17 cellular contexts compared by ENCODE assay signal in genomic region chr12:65192963-65193516, GRCh38. TPM values are rescaled to one million over a fixed set of nuclear protein-coding genes. Genes with fewer than 3 reads are reported as not detected.
A peak's percentile ranks its signal among the peaks of the same experiment; 100 is the strongest.
DNase-seq lines count a peak whose midpoint lies in the region; ATAC-seq, FAIRE-seq and TF ChIP-seq lines count a peak whose summit lies in the region.
"Had no signal": no experiment of that assay in that cellular context is flagged by ENCODE, and none has a peak within 500 bp of the region (broad histone marks: within the 10 kb centered on the region; RNA-seq: fewer than 3 reads in every experiment).

No MANE protein-coding gene starts in this region.

- 21% methylated on average over 9 of the region's 9 CpGs for WGBS in K562 (ENCODE audit: insufficient coverage, low coverage, missing lambda C conversion rate)

- H3K27me3 ChIP-seq in K562 (ENCODE audit: control insufficient read depth in 2 of 2, insufficient read depth in 2 of 2, low read length in 2 of 2), result no peaks in the 10 kb centered on the region
- H3K27me3 ChIP-seq: gastrocnemius medialis, SJCRH30 had no signal

- DNase-seq in stimulated activated naive CD8-positive, alpha-beta T cell treated with anti-CD3 and anti-CD28 coated beads, Interleukin-15, Interleukin-2, amounts not matched to agents 100 U/mL and 50 U/mL, for 24 hours, result no peak
- DNase-seq in NAMALWA (ENCODE audit: low spot score) (peak; percentile 47), K562 (ENCODE audit: extremely low read depth in 1 of 4, low spot score in 3 of 4) (peak in 1 of 4 experiments; percentile 65), Kasumi-1 (lab: John Stamatoyannopoulos, UW) (no peak), HuH-7.5 (ENCODE audit: low spot score) (no peak)
- DNase-seq: activated CD8-positive, alpha-beta memory T cell treated with anti-CD3 and anti-CD28 coated beads, Interleukin-2, amount 10 ng/mL, durations not matched to agents 7 days and 5 days; activated naive CD4-positive, alpha-beta T cell treated with anti-CD3 and anti-CD28 coated beads, Interleukin-2, amount 50 U/mL, for 16 hours; DMS79; gastrocnemius medialis; islet precursor cell; NCI-H2171 treated with DMSO at 0.1 percent for 48 hours had no signal

- no peak overlapping the region for H3K4me3 ChIP-seq in K562
- H3K4me3 ChIP-seq: gastrocnemius medialis, SJCRH30, thoracic aorta had no signal

- peak; percentile 86 for FAIRE-seq in K562 (lab: Jason Lieb, UNC)

- in situ Hi-C loops in K562 (cut with MboI), result no loop called here

- POLR2A ChIA-PET in K562 (lab: Yijun Ruan, JAX), result interaction anchor here (1.3 kb wide), 1 partner anchor 12 kb away, joined by 6 read pairs; no protein-coding TSS in a partner anchor

- TF ChIP-seq POLR2A in K562 (conservative IDR thresholded peaks at IDR 0.05), result no peak

- no peaks in the 10 kb centered on the region; the same call in 2 of the 3 replicates for H3K36me3 ChIP-seq in K562 (ENCODE audit: control insufficient read depth, insufficient read depth, low read length)
- H3K36me3 ChIP-seq: gastrocnemius medialis, thoracic aorta had no signal

- H4K20me1 ChIP-seq in K562 (replicated peaks; ENCODE audit: control insufficient read depth, insufficient read depth, low read length), result peaks cover 9% of the 10 kb centered on the region; the same call in 1 of the 2 replicates

- TF ChIP-seq EP300 in K562 (IDR thresholded peaks at IDR 0.05; ENCODE audit: low read length), result no peak

- peaks cover 7% of the 10 kb centered on the region for H3K9me1 ChIP-seq in K562 (ENCODE audit: control insufficient read depth, insufficient read depth, low read length)

- no peak for ATAC-seq in stimulated activated naive CD8-positive, alpha-beta T cell treated with anti-CD3 and anti-CD28 coated beads, Interleukin-15, Interleukin-2, amounts not matched to agents 100 U/mL and 50 U/mL, for 24 hours
- ATAC-seq in K562 (peak; percentile 62), HG03432 (IDR thresholded peaks at IDR 0.05; ENCODE audit: unreplicated experiment) (no peak), GM18868 (IDR thresholded peaks at IDR 0.05; ENCODE audit: unreplicated experiment) (no peak)
- ATAC-seq: activated CD8-positive, alpha-beta memory T cell treated with anti-CD3 and anti-CD28 coated beads, Interleukin-2, amount 10 ng/mL, durations not matched to agents 7 days and 5 days; gastrocnemius medialis had no signal

- H3K4me2 ChIP-seq in K562 (ENCODE audit: insufficient read depth, low read length), result no peak overlapping the region

- H3K4me1 Mint-ChIP-seq in stimulated activated naive CD8-positive, alpha-beta T cell treated with anti-CD3 and anti-CD28 coated beads, Interleukin-15, Interleukin-2, amounts not matched to agents 100 ng/mL and 50 ng/mL, for 24 hours (ENCODE audit: low read depth), result peaks cover 87% of the 10 kb centered on the region

- TF ChIP-seq CTCF in K562 (IDR thresholded peaks at IDR 0.05 in 2 of 3, conservative IDR thresholded peaks at IDR 0.05 in 1 of 3; ENCODE audit: insufficient read depth in 2 of 3, low read depth in 1 of 3, low read length in 3 of 3), result no peak

- H3K36me3 Mint-ChIP-seq in stimulated activated naive CD8-positive, alpha-beta T cell treated with anti-CD3 and anti-CD28 coated beads, Interleukin-15, Interleukin-2, amounts not matched to agents 100 ng/mL and 50 ng/mL, for 24 hours (ENCODE audit: low read depth), result peaks cover 71% of the 10 kb centered on the region

- peak overlapping the region; percentile 46 for H3K27ac Mint-ChIP-seq in stimulated activated naive CD8-positive, alpha-beta T cell treated with anti-CD3 and anti-CD28 coated beads, Interleukin-15, Interleukin-2, amounts not matched to agents 100 ng/mL and 50 ng/mL, for 24 hours
- H3K27ac Mint-ChIP-seq: activated CD8-positive, alpha-beta memory T cell treated with anti-CD3 and anti-CD28 coated beads, Interleukin-2, amount 10 ng/mL, durations not matched to agents 7 days and 5 days had no signal

- no TSS peak for BruUV-seq in K562 (replicated peaks; lab: Mats Ljungman, UMichigan)

- no peaks in the 10 kb centered on the region for H3K9me3 ChIP-seq in K562 (replicated peaks; ENCODE audit: control insufficient read depth, insufficient read depth, low read depth, low read length)
- H3K9me3 ChIP-seq: gastrocnemius medialis, thoracic aorta had no signal

- H3K9me3 Mint-ChIP-seq in stimulated activated naive CD8-positive, alpha-beta T cell treated with anti-CD3 and anti-CD28 coated beads, Interleukin-15, Interleukin-2, amounts not matched to agents 100 ng/mL and 50 ng/mL, for 24 hours, result peaks cover 14% of the 10 kb centered on the region

- no peaks in the 10 kb centered on the region for H3K27me3 Mint-ChIP-seq in stimulated activated naive CD8-positive, alpha-beta T cell treated with anti-CD3 and anti-CD28 coated beads, Interleukin-15, Interleukin-2, amounts not matched to agents 100 ng/mL and 50 ng/mL, for 24 hours
- H3K27me3 Mint-ChIP-seq: activated CD8-positive, alpha-beta memory T cell treated with anti-CD3 and anti-CD28 coated beads, Interleukin-2, amount 10 ng/mL, durations not matched to agents 7 days and 5 days had no signal

- no peak for TF ChIP-seq RAD21 in K562 (CRISPR knock-in tag; conservative IDR thresholded peaks at IDR 0.05 in 1 of 2, IDR thresholded peaks at IDR 0.05 in 1 of 2)

- no peak overlapping the region for H3K9ac ChIP-seq in K562 (ENCODE audit: insufficient read depth in 1 of 2, low read depth in 2 of 2, low read length in 2 of 2)

- H3K27ac ChIP-seq in K562 (ENCODE audit: extremely low read depth, low read depth, low read length), result no peak overlapping the region
- H3K27ac ChIP-seq: gastrocnemius medialis, HL-60, SJCRH30, thoracic aorta had no signal

- CTCF ChIA-PET in K562 (lab: Yijun Ruan, JAX; ENCODE audit: low intra/inter-chr PET ratio), result no interaction called here

- no peak overlapping the region for H2AFZ ChIP-seq in K562 (ENCODE audit: low read depth, low read length)

- H3K79me2 ChIP-seq in K562 (ENCODE audit: control insufficient read depth, insufficient read depth, low read length), result peaks cover 84% of the 10 kb centered on the region

- peaks cover 0 to 12% of the 10 kb centered on the region in 2 experiments; a peak in 3 of 5 replicates for H3K4me1 ChIP-seq in K562 (replicated peaks in 1 of 2; ENCODE audit: control insufficient read depth in 2 of 2, insufficient read depth in 2 of 2, low read length in 2 of 2)

- intact Hi-C loops in K562 (cut with micrococcal nuclease), result no loop called here

- H3K4me3 Mint-ChIP-seq in stimulated activated naive CD8-positive, alpha-beta T cell treated with anti-CD3 and anti-CD28 coated beads, Interleukin-15, Interleukin-2, amounts not matched to agents 100 ng/mL and 50 ng/mL, for 24 hours, result peak overlapping the region; percentile 47
- H3K4me3 Mint-ChIP-seq: activated CD8-positive, alpha-beta memory T cell treated with anti-CD3 and anti-CD28 coated beads, Interleukin-2, amount 10 ng/mL, durations not matched to agents 7 days and 5 days had no signal

TF ChIP-seq in K562, 482 proteins besides CTCF, POLR2A, EP300 and RAD21 (continues in another document):
- TF ChIP-seq PBX2 (CRISPR knock-in tag; IDR thresholded peaks at IDR 0.05; ENCODE audit: low read depth) (no peak), PBX2 (tag; conservative IDR thresholded peaks at IDR 0.05; ENCODE audit: low read depth) (peak; percentile 83), DPF2 (IDR thresholded peaks at IDR 0.05) (0 out of 2 replicates have a peak, but pooled peaks have one; percentile 39), NR2F6 (CRISPR knock-in tag; IDR thresholded peaks at IDR 0.05) (no peak), C11orf30 (IDR thresholded peaks at IDR 0.05; ENCODE audit: low read depth) (peak; percentile 54), LARP7 (IDR thresholded peaks at IDR 0.05) (no peak)

RNA-seq across cellular contexts. Expression of gene LEMD3, which starts 23.7 kb away (rescaled TPM):
- 20.0 and 65.8 TPM in 2 replicates for total RNA-seq in K562 (2011; cell fraction: chromatin; rRNA removed; ENCODE audit: low replicate concordance)
- total RNA-seq in K562 (2011; cell fraction: nucleolus; rRNA removed), result 16.8 and 18.3 TPM in 2 replicates
- 26.9 and 32.6 TPM in 2 replicates for total RNA-seq in K562 (2011; cell fraction: nucleoplasm; rRNA removed)
- total RNA-seq in K562 (2014; rRNA removed) (37.4 and 44.2 TPM in 2 replicates), K562 (2014; rRNA removed; fragmentation: Illumina TruSeq; extraction: Trizol) (17.2 and 18.6 TPM in 2 replicates), K562 (2015; rRNA removed; fragmentation: Illumina TruSeq; extraction: Trizol) (21.3 and 22.1 TPM in 2 replicates), K562 (2021) (26.4 and 28.2 TPM in 2 replicates)
- polyA plus RNA-seq in K562 (2011; rRNA removed) (17.4 and 18.3 TPM in 2 replicates), K562 (2014; fragmentation: Illumina TruSeq; extraction: Trizol) (15.0 and 16.6 TPM in 2 replicates), K562 (2014; fragmentation: Nextera tagmentation; extraction: Ambion mirVana) (1 to 10 TPM; 6.8 to 7.5 TPM), K562 (2014; rRNA removed) (13.1 and 15.4 TPM in 2 replicates)
- polyA plus RNA-seq in K562 (2011; cell fraction: cytosol; rRNA removed), result 4.2 and 6.7 TPM in 2 replicates
- polyA plus RNA-seq in K562 (2011; cell fraction: nucleus; rRNA removed), result 18.4 and 27.1 TPM in 2 replicates
- polyA plus RNA-seq in K562 (2012), result 10.7 and 12.7 TPM in 2 replicates
- 23.0 and 23.3 TPM in 2 replicates for polyA minus RNA-seq in K562 (2011; rRNA and poly(A)+ RNA removed)
- polyA minus RNA-seq in K562 (2011; cell fraction: cytosol; rRNA and poly(A)+ RNA removed), result 9.2 and 9.3 TPM in 2 replicates
- 30.6 and 43.5 TPM in 2 replicates for polyA minus RNA-seq in K562 (2011; cell fraction: nucleus; rRNA and poly(A)+ RNA removed)
